Comparison of ENCODE assay signal across 8 cellular contexts in genomic region chr6:71420693-71421328, GRCh38.
DNase-seq lines count a peak whose midpoint lies in the region; ATAC-seq and TF ChIP-seq lines count a peak whose summit lies in the region.

No MANE protein-coding gene starts in this region.

- ATAC-seq in GM18505 (IDR thresholded peaks at IDR 0.05; ENCODE audit: unreplicated experiment) (peak; percentile 90), HG03066 (IDR thresholded peaks at IDR 0.05; ENCODE audit: low read depth, unreplicated experiment) (peak; percentile 90)

- no peak for TF ChIP-seq POLR2A in GM18505 (IDR thresholded peaks at IDR 0.05; ENCODE audit: borderline replicate concordance, extremely low read depth, insufficient read depth, insufficient read length)

- DNase-seq in AG04449 (ENCODE audit: low read depth, low spot score) = peak; percentile 71
- peak; percentile 34 for DNase-seq in NCI-H82 treated with DMSO at 0.1 percent for 48 hours (lab: John Stamatoyannopoulos, UW; ENCODE audit: unreplicated experiment)
- DNase-seq in cerebellar cortex (ENCODE audit: low spot score) = peak; percentile 96
- DNase-seq in retinal pigment epithelial cell (ENCODE audit: low read depth) = peak; percentile 90
- DNase-seq in NCI-H774 (lab: John Stamatoyannopoulos, UW) = no peak

- TF ChIP-seq CTCF in AG04449 (IDR thresholded peaks at IDR 0.05; ENCODE audit: insufficient read depth, low read length, missing control alignments) = no peak
- TF ChIP-seq CTCF in retinal pigment epithelial cell (conservative IDR thresholded peaks at IDR 0.05; ENCODE audit: low read depth, low read length) = no peak

- CTCF ChIA-PET in AG04449 (lab: Yijun Ruan, JAX) = interaction anchor here (0.9 to 1.4 kb wide), 3 partner anchors 10 to 16 kb away, joined by 3 to 4 read pairs (median 3); no protein-coding TSS in a partner anchor

- H3K4me3 ChIP-seq in AG04449 (ENCODE audit: low read depth, low read length) (peak overlapping the region; percentile 83), iPS-18c (ENCODE audit: insufficient read depth, low read depth, low read length) (peak overlapping the region; percentile 95), retinal pigment epithelial cell (ENCODE audit: low read length) (peak overlapping the region; percentile 96)

- POLR2A ChIA-PET in AG04449 (lab: Yijun Ruan, JAX) = no interaction called here

- H3K9me3 ChIP-seq in iPS-18c (ENCODE audit: control insufficient read depth, insufficient read depth, low read length) = no peaks in the 10 kb centered on the region
